ENCODE assay signal across 29 cellular contexts in the genomic region with DNA sequence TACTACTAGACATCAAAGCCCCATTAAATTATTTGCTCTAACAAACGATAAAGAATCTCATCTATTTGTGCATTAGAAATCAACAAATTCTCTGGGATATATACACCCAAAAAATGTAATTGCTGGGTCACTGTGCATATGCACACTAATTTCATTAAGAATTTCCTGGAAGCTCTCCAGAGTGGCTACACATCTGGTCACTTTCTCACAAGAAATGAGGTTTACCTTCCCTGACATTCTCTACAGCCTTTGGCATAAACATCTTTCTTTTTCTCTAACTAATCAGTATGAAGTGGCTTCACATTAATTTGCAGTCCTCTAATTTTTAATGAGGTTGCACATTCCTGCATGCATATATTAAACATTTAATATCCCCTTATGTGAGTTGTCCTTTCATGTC.
"Had no signal": no experiment of that assay in that cellular context is flagged by ENCODE, and none has a peak within 500 bp of the region (broad histone marks: within the 10 kb centered on the region; RNA-seq: fewer than 3 reads in every experiment).

No MANE protein-coding gene starts in this region.

- H3K4me1 Mint-ChIP-seq: stimulated activated effector memory CD8-positive, alpha-beta T cell treated with anti-CD3 and anti-CD28 coated beads, Interleukin-12 subunit alpha, Interleukin-12 subunit beta, amount 100 ng/mL, for 72 hours; stimulated activated memory B cell treated with anti-CD40 and anti-IgM and Interleukin-4, amounts not matched to agents 10 μg/mL and 1 μg/mL and 100 μg/mL, for 72 hours; stimulated activated naive B cell treated with anti-CD40 and anti-IgM and Interleukin-4, amounts not matched to agents 10 μg/mL and 1 μg/mL and 100 μg/mL, for 72 hours; stimulated activated naive CD8-positive, alpha-beta T cell treated with anti-CD3 and anti-CD28 coated beads, Interleukin-15, amount 100 ng/mL, for 72 hours had no signal

- H3K4me3 ChIP-seq: stomach, suprapubic skin, testis, thoracic aorta, thyroid gland, tibial artery, tibial nerve, transverse colon, upper lobe of left lung, upper lobe of right lung, uterus, vagina had no signal

- H3K36me3 ChIP-seq: stomach, suprapubic skin, thoracic aorta, thyroid gland, tibial artery, tibial nerve, transverse colon, upper lobe of left lung, upper lobe of right lung, uterus, vagina had no signal

- H3K27ac Mint-ChIP-seq: stimulated activated effector memory CD8-positive, alpha-beta T cell treated with anti-CD3 and anti-CD28 coated beads, Interleukin-12 subunit alpha, Interleukin-12 subunit beta, amount 100 ng/mL, for 72 hours; stimulated activated memory B cell treated with anti-CD40 and anti-IgM and Interleukin-4, amounts not matched to agents 10 μg/mL and 1 μg/mL and 100 μg/mL, for 72 hours; stimulated activated naive B cell treated with anti-CD40 and anti-IgM and Interleukin-4, amounts not matched to agents 10 μg/mL and 1 μg/mL and 100 μg/mL, for 72 hours; stimulated activated naive CD8-positive, alpha-beta T cell treated with anti-CD3 and anti-CD28 coated beads, Interleukin-15, amount 100 ng/mL, for 72 hours; stimulated activated naive CD8-positive, alpha-beta T cell treated with anti-CD3 and anti-CD28 coated beads, Interleukin-15, Interleukin-2, amounts not matched to agents 100 ng/mL and 50 ng/mL, for 24 hours; type B pancreatic cell had no signal

- FAIRE-seq: urothelium cell line had no signal

- H3K27me3 Mint-ChIP-seq: stimulated activated memory B cell treated with anti-CD40 and anti-IgM and Interleukin-4, amounts not matched to agents 10 μg/mL and 1 μg/mL and 100 μg/mL, for 72 hours; stimulated activated naive B cell treated with anti-CD40 and anti-IgM and Interleukin-4, amounts not matched to agents 10 μg/mL and 1 μg/mL and 100 μg/mL, for 72 hours; stimulated activated naive CD8-positive, alpha-beta T cell treated with anti-CD3 and anti-CD28 coated beads, Interleukin-15, amount 100 ng/mL, for 72 hours; stimulated activated naive CD8-positive, alpha-beta T cell treated with anti-CD3 and anti-CD28 coated beads, Interleukin-15, Interleukin-2, amounts not matched to agents 100 ng/mL and 50 ng/mL, for 24 hours; type B pancreatic cell had no signal

- H3K27ac ChIP-seq: stomach, suprapubic skin, testis, thoracic aorta, thyroid gland, tibial artery, tibial nerve, transverse colon, upper lobe of left lung, upper lobe of right lung, uterus, vagina had no signal

- H3K4me1 ChIP-seq: stomach, suprapubic skin, testis, thyroid gland, tibial artery, tibial nerve, transverse colon, upper lobe of left lung, upper lobe of right lung, uterus, vagina had no signal

- H3K27me3 ChIP-seq: stomach, suprapubic skin, testis, thyroid gland, tibial artery, tibial nerve, transverse colon, upper lobe of left lung, upper lobe of right lung, uterus, vagina had no signal

- ATAC-seq: stimulated activated effector memory CD8-positive, alpha-beta T cell treated with anti-CD3 and anti-CD28 coated beads, Interleukin-12 subunit alpha, Interleukin-12 subunit beta, amount 100 ng/mL, for 72 hours; stimulated activated memory B cell treated with anti-CD40 and anti-IgM and Interleukin-4, amounts not matched to agents 10 μg/mL and 1 μg/mL and 100 μg/mL, for 72 hours; stimulated activated naive B cell treated with anti-CD40 and anti-IgM and Interleukin-4, amounts not matched to agents 10 μg/mL and 1 μg/mL and 100 μg/mL, for 72 hours; stimulated activated naive CD8-positive, alpha-beta T cell treated with anti-CD3 and anti-CD28 coated beads, Interleukin-15, amount 100 ng/mL, for 72 hours; stimulated activated naive CD8-positive, alpha-beta T cell treated with anti-CD3 and anti-CD28 coated beads, Interleukin-15, Interleukin-2, amounts not matched to agents 100 U/mL and 50 U/mL, for 24 hours; upper lobe of right lung had no signal

- H3K9me3 Mint-ChIP-seq: stimulated activated naive B cell treated with anti-CD40 and anti-IgM and Interleukin-4, amounts not matched to agents 10 μg/mL and 1 μg/mL and 100 μg/mL, for 72 hours; stimulated activated naive CD8-positive, alpha-beta T cell treated with anti-CD3 and anti-CD28 coated beads, Interleukin-15, amount 100 ng/mL, for 72 hours; type B pancreatic cell had no signal

- H3K36me3 Mint-ChIP-seq: stimulated activated effector memory CD8-positive, alpha-beta T cell treated with anti-CD3 and anti-CD28 coated beads, Interleukin-12 subunit alpha, Interleukin-12 subunit beta, amount 100 ng/mL, for 72 hours; stimulated activated memory B cell treated with anti-CD40 and anti-IgM and Interleukin-4, amounts not matched to agents 10 μg/mL and 1 μg/mL and 100 μg/mL, for 72 hours; stimulated activated naive B cell treated with anti-CD40 and anti-IgM and Interleukin-4, amounts not matched to agents 10 μg/mL and 1 μg/mL and 100 μg/mL, for 72 hours; type B pancreatic cell had no signal

- H3K4me3 Mint-ChIP-seq: stimulated activated effector memory CD8-positive, alpha-beta T cell treated with anti-CD3 and anti-CD28 coated beads, Interleukin-12 subunit alpha, Interleukin-12 subunit beta, amount 100 ng/mL, for 72 hours; stimulated activated memory B cell treated with anti-CD40 and anti-IgM and Interleukin-4, amounts not matched to agents 10 μg/mL and 1 μg/mL and 100 μg/mL, for 72 hours; stimulated activated naive B cell treated with anti-CD40 and anti-IgM and Interleukin-4, amounts not matched to agents 10 μg/mL and 1 μg/mL and 100 μg/mL, for 72 hours; stimulated activated naive CD8-positive, alpha-beta T cell treated with anti-CD3 and anti-CD28 coated beads, Interleukin-15, amount 100 ng/mL, for 72 hours; stimulated activated naive CD8-positive, alpha-beta T cell treated with anti-CD3 and anti-CD28 coated beads, Interleukin-15, Interleukin-2, amounts not matched to agents 100 ng/mL and 50 ng/mL, for 24 hours; type B pancreatic cell had no signal

- DNase-seq: stimulated activated CD4-positive, alpha-beta T cell treated with anti-CD3 and anti-CD28 coated beads, Interleukin-2, amount 100 ng/mL, for 48 hours; stimulated activated CD4-positive, alpha-beta T cell treated with anti-CD3 and anti-CD28 coated beads, Interleukin-4, amount 100 ng/mL, for 1 hour; stimulated activated CD4-positive, alpha-beta T cell treated with anti-CD3 and anti-CD28 coated beads, Interleukin-4, amount 100 ng/mL, for 24 hours; stimulated activated CD4-positive, alpha-beta T cell treated with anti-CD3 and anti-CD28 coated beads, Interleukin-4, amount 100 ng/mL, for 4 hours; stimulated activated CD8-positive, alpha-beta memory T cell treated with anti-CD3 and anti-CD28 coated beads, Interleukin-4, amount 100 ng/mL, for 48 hours; stimulated activated naive B cell treated with anti-CD40 and anti-IgM and Interleukin-4, amounts not matched to agents 10 μg/mL and 1 μg/mL and 100 μg/mL, for 72 hours; stimulated activated naive CD4-positive, alpha-beta T cell; stimulated activated naive CD4-positive, alpha-beta T cell treated with Interleukin-2 at 50 U/mL for 16 hours; stimulated activated naive CD8-positive, alpha-beta T cell treated with anti-CD3 and anti-CD28 coated beads, Interleukin-15, amount 100 ng/mL, for 72 hours; stimulated activated naive CD8-positive, alpha-beta T cell treated with anti-CD3 and anti-CD28 coated beads, Interleukin-15, Interleukin-2, amounts not matched to agents 100 U/mL and 50 U/mL, for 24 hours; stomach; substantia nigra; testis; thyroid gland; tibial artery; transverse colon; trophoblast cell; upper lobe of left lung; upper lobe of right lung; uterus had no signal

- H3K9me3 ChIP-seq: stomach, suprapubic skin, testis, thoracic aorta, thyroid gland, tibial artery, tibial nerve, transverse colon, upper lobe of left lung, upper lobe of right lung, uterus, vagina had no signal
